1 cellular context compared by ENCODE assay signal in genomic region chr19:2856457-2857055, GRCh38.
TF ChIP-seq lines count a peak whose summit lies in the region.

No MANE protein-coding gene starts in this region.

TF ChIP-seq in liver, 16 proteins besides CTCF, POLR2A, EP300 and RAD21 (continued from another document):
- TF ChIP-seq REST (IDR thresholded peaks at IDR 0.05) (no peak), NR2F2 (IDR thresholded peaks at IDR 0.05) (no peak), YY1 (IDR thresholded peaks at IDR 0.05) (no peak), HNF4A (conservative IDR thresholded peaks at IDR 0.05) (no peak), GABPA (IDR thresholded peaks at IDR 0.05 in 1 of 2, conservative IDR thresholded peaks at IDR 0.05 in 1 of 2) (no peak)
